In genomic region chrX:54798137-54798536, GRCh38 we compare ENCODE assay signal across 20 cellular contexts. TPM values are rescaled to one million over a fixed set of nuclear protein-coding genes. Genes with fewer than 3 reads are reported as not detected.
"Had no signal": no experiment of that assay in that cellular context is flagged by ENCODE, and none has a peak within 500 bp of the region (broad histone marks: within the 10 kb centered on the region; RNA-seq: fewer than 3 reads in every experiment).

Gene ITIH6, minus strand, starts transcription at chrX:54798255. Its CDS starts 45 bp downstream, at chrX:54798210.

- H3K27ac ChIP-seq: RWPE1 had no signal

- DNase-seq: KBM-7, MV-4-11, NCI-H1048, NCI-H1105, NCI-H1417, NCI-H1436 treated with DMSO at 0.1 percent for 48 hours, NCI-H1694, NCI-H187 treated with DMSO at 0.1 percent for 48 hours, NCI-H2029 treated with DMSO at 0.1 percent for 48 hours, NCI-H2171 treated with DMSO at 0.1 percent for 48 hours, NCI-H345, NCI-H446 treated with DMSO at 0.1 percent for 48 hours, NCI-H510A treated with DMSO at 0.1 percent for 48 hours, NCI-H526, NCI-H82, SHP77 had no signal

- ATAC-seq: SK-N-SH treated with all-trans-retinoic acid at 6 μM for 48 hours had no signal

RNA-seq across cellular contexts. Expression of gene ITIH6, which starts in this region (rescaled TPM):
- total RNA-seq: LHCN-M2, MCF 10A had no signal
